8 cellular contexts compared by ENCODE assay signal in the genomic region with DNA sequence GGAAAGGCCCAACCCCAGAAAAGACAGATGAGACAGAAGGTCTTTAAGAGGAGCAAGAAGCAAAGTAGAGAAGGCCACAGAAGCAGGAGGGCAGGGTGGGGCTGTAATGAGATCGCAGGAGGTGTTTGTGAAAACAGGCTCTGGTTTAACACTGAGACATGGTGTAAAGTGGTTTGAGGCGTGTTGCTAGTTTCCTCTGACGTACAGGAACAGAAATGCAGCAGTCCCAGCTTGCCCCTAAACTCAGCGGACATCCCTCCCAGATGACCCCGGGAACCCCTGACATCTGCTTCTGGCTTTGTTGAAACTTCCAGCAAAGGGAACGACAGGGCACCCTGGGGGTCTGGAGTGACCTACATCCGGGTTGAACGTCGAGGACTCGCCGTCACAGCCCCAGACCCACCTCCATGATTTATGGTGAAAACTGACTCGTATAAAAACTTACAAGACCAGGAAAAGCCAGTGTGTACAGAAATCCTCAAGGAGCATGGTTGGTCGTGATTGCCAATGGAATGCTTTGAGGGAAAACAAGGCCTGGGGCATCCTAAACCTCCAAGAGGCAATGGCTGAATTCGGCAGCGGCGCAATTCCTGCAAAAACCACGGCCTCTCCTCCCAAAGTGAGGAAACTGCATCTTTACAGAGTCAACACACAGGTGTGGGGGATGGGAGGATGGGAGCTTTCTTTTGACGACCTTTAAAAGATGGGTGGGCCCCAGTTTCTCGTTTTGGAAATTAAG. TPM values are rescaled to one million over a fixed set of nuclear protein-coding genes. Genes with fewer than 3 reads are reported as not detected.
DNase-seq lines count a peak whose midpoint lies in the region; FAIRE-seq and TF ChIP-seq lines count a peak whose summit lies in the region.

No MANE protein-coding gene starts in this region.

- TF ChIP-seq CTCF in RWPE1 (conservative IDR thresholded peaks at IDR 0.05; ENCODE audit: low read depth) (no peak), kidney (IDR thresholded peaks at IDR 0.05; ENCODE audit: borderline replicate concordance, extremely low read depth, insufficient read depth) (no peak)

- no peak overlapping the region for H3K4me3 ChIP-seq in kidney (ENCODE audit: low read length in 2 of 2)

- peaks cover 89% of the 10 kb centered on the region for H3K4me1 Mint-ChIP-seq in activated naive CD4-positive, alpha-beta T cell treated with anti-CD3 and anti-CD28 coated beads, Interleukin-2, amount 50 U/mL, for 24 hours

- DNase-seq in RWPE1 (ENCODE audit: low spot score) (peak; percentile 30), kidney (peak; percentile 89), DMS79 (lab: John Stamatoyannopoulos, UW) (no peak), NCI-H510A (lab: John Stamatoyannopoulos, UW) (no peak), NCI-H82 (lab: John Stamatoyannopoulos, UW) (no peak), NCI-H2029 treated with DMSO at 0.1 percent for 48 hours (lab: John Stamatoyannopoulos, UW) (no peak)
- DNase-seq in stimulated activated CD8-positive, alpha-beta memory T cell treated with anti-CD3 and anti-CD28 coated beads, Interleukin-4, amount 100 ng/mL, for 4 hours (ENCODE audit: low read depth in 2 of 2, low spot score in 1 of 2): peak; percentile 21 to 46

- peaks cover 13 to 23% of the 10 kb centered on the region in 2 donors for H3K4me1 ChIP-seq in kidney (ENCODE audit: control insufficient read depth in 1 of 2, insufficient read depth in 1 of 2, low read depth in 1 of 2, low read length in 2 of 2)

- no peak for FAIRE-seq in kidney (lab: Jason Lieb, UNC)

- peak overlapping the region in 1 of 2 donors; percentile 7 for H3K9ac ChIP-seq in kidney (ENCODE audit: low read length in 2 of 2)

- peak overlapping the region; percentile 99 for H3K27ac Mint-ChIP-seq in activated naive CD4-positive, alpha-beta T cell treated with anti-CD3 and anti-CD28 coated beads, Interleukin-2, amount 50 U/mL, for 24 hours

- H3K36me3 Mint-ChIP-seq in activated naive CD4-positive, alpha-beta T cell treated with anti-CD3 and anti-CD28 coated beads, Interleukin-2, amount 50 U/mL, for 24 hours: peaks cover 15% of the 10 kb centered on the region

- peaks cover 0 to 4% of the 10 kb centered on the region in 2 donors for H3K9me3 ChIP-seq in kidney (ENCODE audit: control insufficient read depth in 1 of 2, low read length in 2 of 2)

- CTCF ChIA-PET in RWPE1 (lab: Yijun Ruan, JAX): interaction anchor here (0.6 kb wide), 2 partner anchors 17 to 53 kb away, joined by 3 read pairs; no protein-coding TSS in a partner anchor

- intact Hi-C loops in kidney (cut with DNase I): no loop called here

- no peaks in the 10 kb centered on the region for H3K27me3 Mint-ChIP-seq in activated naive CD4-positive, alpha-beta T cell treated with anti-CD3 and anti-CD28 coated beads, Interleukin-2, amount 50 U/mL, for 24 hours

- peak overlapping the region; percentile 73 for H3K27ac ChIP-seq in RWPE1
- H3K27ac ChIP-seq in kidney (ENCODE audit: low read depth in 2 of 2, low read length in 2 of 2): peak overlapping the region; percentile 82 to 90

- H3K4me3 Mint-ChIP-seq in activated naive CD4-positive, alpha-beta T cell treated with anti-CD3 and anti-CD28 coated beads, Interleukin-2, amount 50 U/mL, for 24 hours: peak overlapping the region; percentile 87

- H3K9me3 Mint-ChIP-seq in activated naive CD4-positive, alpha-beta T cell treated with anti-CD3 and anti-CD28 coated beads, Interleukin-2, amount 50 U/mL, for 24 hours: no peaks in the 10 kb centered on the region

- peaks cover 7% of the 10 kb centered on the region in 2 donors for H3K36me3 ChIP-seq in kidney (ENCODE audit: control insufficient read depth in 1 of 2, insufficient read depth in 2 of 2, low read length in 2 of 2)

- POLR2A ChIA-PET in RWPE1 (lab: Yijun Ruan, JAX; ENCODE audit: low non-redundant PET): no interaction called here

RNA-seq across cellular contexts. Expression of gene LITAF, which starts 25.8 kb away (rescaled TPM):
- total RNA-seq in kidney: 171 TPM
- 121 TPM for polyA plus RNA-seq in kidney (ENCODE audit: insufficient read depth, low read depth, low replicate concordance)

Comparison
In these comparisons a context has a peak if more than half of its experiments do, and no peak if none do; other contexts are left out.
1. DNase-seq: peak in RWPE1 (single experiment), kidney (single experiment) and stimulated activated CD8-positive, alpha-beta memory T cell treated with anti-CD3 and anti-CD28 coated beads, Interleukin-4, amount 100 ng/mL, for 4 hours (2 of 2); none in DMS79 (single experiment), NCI-H510A (single experiment), NCI-H82 (single experiment) and NCI-H2029 treated with DMSO at 0.1 percent for 48 hours (single experiment).